ENCODE assay signal across 25 cellular contexts in the genomic region with DNA sequence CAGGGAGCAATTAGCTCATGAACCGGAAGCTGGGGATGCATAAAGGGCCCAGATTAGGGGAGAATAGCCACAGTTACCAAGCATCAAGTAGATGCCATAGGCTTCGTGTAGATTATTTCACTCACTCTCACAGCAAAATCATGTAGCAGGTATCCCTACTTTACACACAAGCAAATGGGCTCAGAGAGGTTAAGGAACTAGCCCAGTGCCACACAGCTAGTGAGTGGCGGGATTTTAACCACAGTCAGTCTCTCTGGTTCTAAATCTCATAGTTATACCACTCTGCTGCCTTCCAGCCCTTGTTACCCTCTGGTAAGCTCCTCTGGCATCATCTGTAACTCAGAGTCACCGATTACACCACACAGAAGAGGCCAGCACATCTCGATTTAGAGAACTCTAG.
"Had no signal": no experiment of that assay in that cellular context is flagged by ENCODE, and none has a peak within 500 bp of the region (broad histone marks: within the 10 kb centered on the region; RNA-seq: fewer than 3 reads in every experiment).

No MANE protein-coding gene starts in this region.

- H3K27me3 ChIP-seq: neural progenitor cell, ovary, thyroid gland, upper lobe of left lung, vagina had no signal

- H3K4me1 ChIP-seq: psoas muscle, spleen, stomach, thyroid gland, tibial nerve, upper lobe of left lung had no signal

- FAIRE-seq: urothelium cell line had no signal

- H3K4me3 ChIP-seq: neural progenitor cell, ovary, psoas muscle, skin epidermis, smooth muscle cell, spleen, stomach, thoracic aorta, thyroid gland, tibial nerve, upper lobe of left lung, vagina had no signal

- H3K36me3 ChIP-seq: neural progenitor cell, ovary, spleen, stomach, thoracic aorta, thyroid gland, tibial nerve, upper lobe of left lung, vagina had no signal

- H3K27ac ChIP-seq: neural progenitor cell, ovary, parathyroid adenoma, psoas muscle, skin epidermis, spleen, stomach, thoracic aorta, thyroid gland, tibial nerve, upper lobe of left lung, vagina had no signal

- H3K9ac ChIP-seq: neural progenitor cell, parathyroid adenoma had no signal

- DNase-seq: natural killer cell; occipital lobe; psoas muscle; right cardiac atrium; stimulated activated CD4-positive, alpha-beta T cell treated with anti-CD3 and anti-CD28 coated beads, Interleukin-12 subunit alpha, Interleukin-12 subunit beta, amount 100 ng/mL, for 4 hours; stimulated activated CD4-positive, alpha-beta T cell treated with anti-CD3 and anti-CD28 coated beads, Interleukin-1b, Interleukin-23, amount 100 ng/mL, for 48 hours; stimulated activated CD4-positive, alpha-beta T cell treated with anti-CD3 and anti-CD28 coated beads, Interleukin-4, amount 100 ng/mL, for 1 hour; stimulated activated naive B cell treated with anti-CD40 and anti-IgM and Interleukin-4, amounts not matched to agents 10 μg/mL and 1 μg/mL and 100 μg/mL, for 72 hours; stimulated activated naive CD4-positive, alpha-beta T cell treated with Interleukin-2 at 50 U/mL for 16 hours; stomach; thyroid gland; trophoblast cell; upper lobe of left lung had no signal

- H2AFZ ChIP-seq: neural progenitor cell, parathyroid adenoma had no signal

- H3K9me3 ChIP-seq: ovary, psoas muscle, spleen, stomach, thoracic aorta, thyroid gland, tibial nerve, upper lobe of left lung, vagina had no signal

- H3K4me2 ChIP-seq: neural progenitor cell, smooth muscle cell had no signal

- ATAC-seq: natural killer cell; psoas muscle; right cardiac atrium; sciatic nerve; stimulated activated effector memory CD8-positive, alpha-beta T cell treated with anti-CD3 and anti-CD28 coated beads, Interleukin-12 subunit alpha, Interleukin-12 subunit beta, amount 100 ng/mL, for 72 hours; stimulated activated naive B cell treated with anti-CD40 and anti-IgM and Interleukin-4, amounts not matched to agents 10 μg/mL and 1 μg/mL and 100 μg/mL, for 72 hours had no signal
